8 cellular contexts compared by ENCODE assay signal in the genomic region with DNA sequence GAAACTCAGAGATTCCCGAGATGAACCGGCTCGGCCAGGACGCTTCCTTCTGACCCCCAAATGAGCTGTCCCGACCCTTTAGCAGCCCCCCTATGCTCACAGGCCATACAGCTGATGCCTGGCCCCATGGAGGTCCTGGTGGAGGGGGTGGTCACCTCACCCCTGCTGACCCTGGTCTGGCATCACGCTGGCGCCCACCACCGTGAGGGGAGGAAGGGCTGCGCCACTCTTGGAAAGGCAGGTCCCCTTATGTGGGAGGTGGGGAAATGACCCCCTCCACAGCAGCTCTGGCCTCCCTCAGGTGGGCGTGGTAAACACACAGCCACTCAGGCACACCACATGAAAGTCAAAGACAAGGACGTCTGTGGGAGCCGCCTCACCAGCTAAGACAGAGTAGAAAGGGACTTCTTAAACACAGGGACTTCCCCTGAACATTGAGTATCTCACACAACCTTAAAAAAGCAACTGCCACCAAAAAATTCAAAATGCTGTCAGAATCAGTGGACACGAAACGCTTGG. TPM values are rescaled to one million over a fixed set of nuclear protein-coding genes. Genes with fewer than 3 reads are reported as not detected.
DNase-seq lines count a peak whose midpoint lies in the region; ATAC-seq and TF ChIP-seq lines count a peak whose summit lies in the region.

No MANE protein-coding gene starts in this region.

- ATAC-seq in GM19023 (IDR thresholded peaks at IDR 0.05; ENCODE audit: unreplicated experiment) (peak; percentile 77), HG03095 (IDR thresholded peaks at IDR 0.05; ENCODE audit: unreplicated experiment) (peak; percentile 57), GM18517 (IDR thresholded peaks at IDR 0.05; ENCODE audit: unreplicated experiment) (no peak)

- TF ChIP-seq CTCF in HFFc6 (IDR thresholded peaks at IDR 0.05): no peak

- no peaks in the 10 kb centered on the region for H3K9me3 Mint-ChIP-seq in HFFc6

- H3K27me3 Mint-ChIP-seq in HFFc6 (ENCODE audit: insufficient read depth): no peaks in the 10 kb centered on the region; the same call in 1 of the 2 replicates

- DNase-seq in activated naive CD4-positive, alpha-beta T cell treated with Interleukin-2 at 50 U/mL for 16 hours: peak; percentile 30
- DNase-seq in stimulated activated CD4-positive, alpha-beta T cell treated with anti-CD3 and anti-CD28 coated beads, Interleukin-2, amount 100 ng/mL, for 24 hours: peak; percentile 37 to 49
- DNase-seq in HFFc6 (no peak), 8988T (no peak), NCI-H2171 treated with DMSO at 0.1 percent for 48 hours (lab: John Stamatoyannopoulos, UW) (no peak)

- no peak overlapping the region for H3K4me3 Mint-ChIP-seq in HFFc6

- H3K36me3 Mint-ChIP-seq in HFFc6 (ENCODE audit: low read depth): no peaks in the 10 kb centered on the region

- H3K27ac Mint-ChIP-seq in HFFc6: no peak overlapping the region

- H3K4me1 Mint-ChIP-seq in HFFc6 (ENCODE audit: low read depth): 0 out of 2 replicates have a peak, but pooled peaks cover 4% of the 10 kb centered on the region

RNA-seq across cellular contexts. Expression of gene GPR157, which starts 7.0 kb away (rescaled TPM):
- 10 to 100 TPM in 2 of 6 experiments, 1 to 10 TPM in 4; 8.2 to 11.1 (median 9.7) TPM for total RNA-seq in HFFc6 (2021; fragmentation: NEBNext Ultra II Directional; extraction: Animal tissue kit (Norgen Biotek cat#: 25700))

RNA-seq across cellular contexts. Expression of gene SLC2A5, which starts 52.5 kb away (rescaled TPM):
- under 1 TPM in 5 of 6 experiments, not detected in 1; 0.10 to 0.83 (median 0.18) TPM for total RNA-seq in HFFc6 (2021; fragmentation: NEBNext Ultra II Directional; extraction: Animal tissue kit (Norgen Biotek cat#: 25700))

Comparison
In these comparisons a context has a peak if more than half of its experiments do, and no peak if none do; other contexts are left out.
1. DNase-seq: peak in activated naive CD4-positive, alpha-beta T cell treated with Interleukin-2 at 50 U/mL for 16 hours (single experiment) and stimulated activated CD4-positive, alpha-beta T cell treated with anti-CD3 and anti-CD28 coated beads, Interleukin-2, amount 100 ng/mL, for 24 hours (2 of 2); none in HFFc6 (single experiment), 8988T (single experiment) and NCI-H2171 treated with DMSO at 0.1 percent for 48 hours (single experiment).